Comparison of ENCODE assay signal across 8 cellular contexts in genomic region chr11:12066056-12066798, GRCh38. TPM values are rescaled to one million over a fixed set of nuclear protein-coding genes. Genes with fewer than 3 reads are reported as not detected.
A peak's percentile ranks its signal among the peaks of the same experiment; 100 is the strongest.
DNase-seq lines count a peak whose midpoint lies in the region; ATAC-seq lines count a peak whose summit lies in the region.
"Had no signal": no experiment of that assay in that cellular context is flagged by ENCODE, and none has a peak within 500 bp of the region (broad histone marks: within the 10 kb centered on the region; RNA-seq: fewer than 3 reads in every experiment).

No MANE protein-coding gene starts in this region.

- H3K27me3 Mint-ChIP-seq in activated T-helper 17 cell treated with anti-CD3 and anti-CD28 coated beads, Interleukin-2, amount 50 U/mL, for 72 hours: no peaks in the 10 kb centered on the region

- peak overlapping the region; percentile 15 for H3K27ac Mint-ChIP-seq in activated T-helper 17 cell treated with anti-CD3 and anti-CD28 coated beads, Interleukin-2, amount 50 U/mL, for 72 hours
- H3K27ac Mint-ChIP-seq: stimulated activated naive CD8-positive, alpha-beta T cell treated with anti-CD3 and anti-CD28 coated beads, Interleukin-15, Interleukin-2, amounts not matched to agents 100 ng/mL and 50 ng/mL, for 24 hours had no signal

- H3K4me1 Mint-ChIP-seq in activated T-helper 17 cell treated with anti-CD3 and anti-CD28 coated beads, Interleukin-2, amount 50 U/mL, for 72 hours: no peaks in the 10 kb centered on the region

- no peak overlapping the region for H3K4me3 Mint-ChIP-seq in activated T-helper 17 cell treated with anti-CD3 and anti-CD28 coated beads, Interleukin-2, amount 50 U/mL, for 72 hours
- H3K4me3 Mint-ChIP-seq: stimulated activated naive CD8-positive, alpha-beta T cell treated with anti-CD3 and anti-CD28 coated beads, Interleukin-15, Interleukin-2, amounts not matched to agents 100 ng/mL and 50 ng/mL, for 24 hours had no signal

- no peaks in the 10 kb centered on the region for H3K36me3 Mint-ChIP-seq in activated T-helper 17 cell treated with anti-CD3 and anti-CD28 coated beads, Interleukin-2, amount 50 U/mL, for 72 hours (ENCODE audit: low read depth)

- peak; percentile 38 for ATAC-seq in activated T-helper 17 cell treated with anti-CD3 and anti-CD28 coated beads, Interleukin-2, amount 50 U/mL, for 72 hours (replicated peaks)
- ATAC-seq in GM19463 (IDR thresholded peaks at IDR 0.05; ENCODE audit: unreplicated experiment): no peak

- DNase-seq in HS-5 (ENCODE audit: low read depth) (peak; percentile 94), hepatic stellate cell (ENCODE audit: low spot score) (peak; percentile 73), stromal cell of bone marrow (ENCODE audit: low read depth) (peak; percentile 65), HUDEP-2 (lab: John Stamatoyannopoulos, UW; ENCODE audit: unreplicated experiment in 76 of 76) (no peak), NCI-H128 (lab: John Stamatoyannopoulos, UW; ENCODE audit: unreplicated experiment) (no peak)

- H3K9me3 Mint-ChIP-seq in activated T-helper 17 cell treated with anti-CD3 and anti-CD28 coated beads, Interleukin-2, amount 50 U/mL, for 72 hours: no peaks in the 10 kb centered on the region

RNA-seq across cellular contexts. Expression of gene MICAL2, which starts 44.2 kb away (rescaled TPM):
- total RNA-seq in activated T-helper 17 cell treated with anti-CD3 and anti-CD28 coated beads, Interleukin-2, amount 50 U/mL, for 72 hours: 100 to 1,000 TPM; 127 to 253 TPM

RNA-seq across cellular contexts. Expression of gene DKK3, which starts 57.8 kb away (rescaled TPM):
- not detected for total RNA-seq in activated T-helper 17 cell treated with anti-CD3 and anti-CD28 coated beads, Interleukin-2, amount 50 U/mL, for 72 hours

Comparison
In these comparisons a context has a peak if more than half of its experiments do, and no peak if none do; other contexts are left out.
1. DNase-seq: peak in HS-5 (single experiment), hepatic stellate cell (single experiment) and stromal cell of bone marrow (single experiment); none in HUDEP-2 (0 of 76) and NCI-H128 (single experiment).